In the genomic region with DNA sequence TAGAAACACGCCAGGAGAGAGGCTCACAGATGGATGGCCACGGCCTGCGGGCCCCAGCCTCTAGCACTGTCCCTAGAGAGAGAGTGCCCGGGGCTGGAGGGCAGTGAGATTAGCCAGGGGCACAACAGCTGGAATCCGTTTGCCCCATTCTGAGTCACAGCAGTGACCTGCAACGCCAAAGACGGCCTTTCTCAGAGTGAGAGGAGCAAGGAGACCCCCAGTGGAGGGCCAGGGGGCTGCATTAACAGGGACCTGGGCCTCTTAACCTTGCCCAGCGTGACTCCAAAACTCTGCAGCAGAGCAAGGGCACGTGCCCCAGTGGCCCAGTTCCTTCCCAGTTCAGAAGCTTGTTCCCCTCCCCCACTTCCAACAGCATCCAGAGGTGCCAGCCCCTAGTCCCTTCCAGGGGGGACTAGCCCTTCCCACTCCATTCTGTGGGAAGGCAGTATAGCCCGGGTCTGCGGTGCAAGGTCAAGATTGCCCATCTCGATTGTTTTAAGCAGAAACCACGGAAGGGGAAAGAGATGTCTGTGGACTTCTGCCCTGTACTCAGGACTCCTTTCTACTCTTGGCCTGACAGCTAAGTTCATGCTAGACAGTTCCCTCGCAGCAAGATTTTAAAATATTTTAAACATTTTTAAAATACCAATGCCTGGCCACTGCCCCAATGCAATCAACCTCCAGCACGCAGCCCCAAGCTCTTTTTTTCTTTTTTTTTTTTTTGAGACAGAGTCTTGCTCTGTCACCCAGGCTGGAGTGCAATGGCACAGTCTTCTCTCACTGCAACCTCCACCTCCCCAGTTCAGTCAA, we compare ENCODE assay signal across 12 cellular contexts. TPM values are rescaled to one million over a fixed set of nuclear protein-coding genes. Genes with fewer than 3 reads are reported as not detected.
DNase-seq lines count a peak whose midpoint lies in the region; ATAC-seq and TF ChIP-seq lines count a peak whose summit lies in the region.
"Had no signal": no experiment of that assay in that cellular context is flagged by ENCODE, and none has a peak within 500 bp of the region (broad histone marks: within the 10 kb centered on the region; RNA-seq: fewer than 3 reads in every experiment).

No MANE protein-coding gene starts in this region.

- no peaks in the 10 kb centered on the region for H3K36me3 Mint-ChIP-seq in type B pancreatic cell

- no peaks in the 10 kb centered on the region for H3K9me3 ChIP-seq in left ventricle myocardium inferior (replicated peaks)
- H3K9me3 ChIP-seq: left lung had no signal

- intact Hi-C loops in cardiac septum (cut with DNase I) = no loop called here
- intact Hi-C loops in left ventricle myocardium inferior (cut with micrococcal nuclease) = no loop called here

- no peak overlapping the region for H3K4me3 ChIP-seq in left ventricle myocardium inferior
- H3K4me3 ChIP-seq: left lung had no signal

- no peaks in the 10 kb centered on the region for H3K27me3 Mint-ChIP-seq in type B pancreatic cell

- H3K27ac Mint-ChIP-seq in type B pancreatic cell = no peak overlapping the region

- H3K4me1 Mint-ChIP-seq in type B pancreatic cell (ENCODE audit: unreplicated experiment) = peaks cover 21% of the 10 kb centered on the region

- no peak overlapping the region for H3K27ac ChIP-seq in left ventricle myocardium inferior (replicated peaks)
- H3K27ac ChIP-seq: left lung had no signal

- ATAC-seq in SK-N-SH treated with all-trans-retinoic acid at 6 μM for 48 hours = peak; percentile 39; the same call in 1 of the 3 replicates
- ATAC-seq: left lung had no signal

- DNase-seq in cardiac septum (ENCODE audit: low spot score) (peak; percentile 73), left ventricle myocardium inferior (no peak), iPS-NIHi7 (ENCODE audit: extremely low spot score) (peak; percentile 88), type B pancreatic cell (ENCODE audit: extremely low spot score, unreplicated experiment) (peak; percentile 68), SW480 (ENCODE audit: low spot score) (no peak)
- no peak for DNase-seq in activated CD4-positive, CD25-positive, alpha-beta regulatory T cell (lab: John Stamatoyannopoulos, UW)
- DNase-seq in activated CD4-positive, alpha-beta T cell treated with anti-CD3 and anti-CD28 coated beads, Interleukin-2, amount 50 U/mL, for 48 hours = no peak
- DNase-seq: C1 segment of cervical spinal cord; NCI-H526; stimulated activated naive CD4-positive, alpha-beta T cell treated with Interleukin-2 at 50 U/mL for 16 hours had no signal

- no peaks in the 10 kb centered on the region for H3K36me3 ChIP-seq in left ventricle myocardium inferior
- H3K36me3 ChIP-seq: left lung had no signal

- H3K9me3 Mint-ChIP-seq in type B pancreatic cell = no peaks in the 10 kb centered on the region

- TF ChIP-seq CTCF in left ventricle myocardium inferior (IDR thresholded peaks at IDR 0.05; ENCODE audit: borderline replicate concordance) (no peak), type B pancreatic cell (conservative IDR thresholded peaks at IDR 0.05) (peak; percentile 73)

- peaks cover 2% of the 10 kb centered on the region for H3K4me1 ChIP-seq in left ventricle myocardium inferior

- no peak overlapping the region for H3K4me3 Mint-ChIP-seq in type B pancreatic cell

- peaks cover 53% of the 10 kb centered on the region for H3K27me3 ChIP-seq in left ventricle myocardium inferior (ENCODE audit: low read depth)
- H3K27me3 ChIP-seq: left lung had no signal

TF ChIP-seq in SK-N-SH treated with all-trans-retinoic acid at 6 μM for 48 hours, 23 proteins besides CTCF, POLR2A, EP300 and RAD21:
- TF ChIP-seq ARNTL (CRISPR knock-in tag; IDR thresholded peaks at IDR 0.05; ENCODE audit: borderline replicate concordance, low read depth) = no peak
- no peak for TF ChIP-seq GLIS3 (CRISPR knock-in tag; IDR thresholded peaks at IDR 0.05)
- TF ChIP-seq ZNF70 (CRISPR knock-in tag; IDR thresholded peaks at IDR 0.05) = no peak
- no peak for TF ChIP-seq PPARA (CRISPR knock-in tag; IDR thresholded peaks at IDR 0.05; ENCODE audit: borderline replicate concordance)
- TF ChIP-seq ZNF565 (CRISPR knock-in tag; conservative IDR thresholded peaks at IDR 0.05; ENCODE audit: low read depth) = no peak
- no peak for TF ChIP-seq ZNF8 (CRISPR knock-in tag; IDR thresholded peaks at IDR 0.05)
- no peak for TF ChIP-seq TOX (CRISPR knock-in tag; IDR thresholded peaks at IDR 0.05; ENCODE audit: borderline replicate concordance)
- TF ChIP-seq CSRNP3 (CRISPR knock-in tag; IDR thresholded peaks at IDR 0.05) = no peak

RNA-seq across cellular contexts. Expression of gene BIN1, which starts 50.9 kb away (rescaled TPM):
- total RNA-seq in cardiac septum (14.0 TPM), left ventricle myocardium inferior (15.8 TPM), type B pancreatic cell (ENCODE audit: low replicate concordance) (26.3 and 63.4 TPM in 2 replicates)

Comparison
In these comparisons a context has a peak if more than half of its experiments do, and no peak if none do; other contexts are left out.
1. DNase-seq: peak in cardiac septum (single experiment), iPS-NIHi7 (single experiment) and type B pancreatic cell (single experiment); none in left ventricle myocardium inferior (single experiment), SW480 (single experiment), activated CD4-positive, CD25-positive, alpha-beta regulatory T cell (0 of 4) and activated CD4-positive, alpha-beta T cell treated with anti-CD3 and anti-CD28 coated beads, Interleukin-2, amount 50 U/mL, for 48 hours (0 of 2).